21 cellular contexts compared by ENCODE assay signal in genomic region chr9:122252796-122253195, GRCh38. TPM values are rescaled to one million over a fixed set of nuclear protein-coding genes. Genes with fewer than 3 reads are reported as not detected.
DNase-seq lines count a peak whose midpoint lies in the region; ATAC-seq, FAIRE-seq and TF ChIP-seq lines count a peak whose summit lies in the region.
"Had no signal": no experiment of that assay in that cellular context is flagged by ENCODE, and none has a peak within 500 bp of the region (broad histone marks: within the 10 kb centered on the region; RNA-seq: fewer than 3 reads in every experiment).

No MANE protein-coding gene starts in this region.

- no peaks in the 10 kb centered on the region for H3K9me3 ChIP-seq in spleen
- no peaks in the 10 kb centered on the region for H3K9me3 ChIP-seq in Karpas-422 (ENCODE audit: low read length)
- H3K9me3 ChIP-seq: mucosa of descending colon, stomach had no signal

- H3K4me2 ChIP-seq in Karpas-422 (ENCODE audit: low read depth, low read length, poor library complexity, severe bottlenecking), result no peak overlapping the region
- H3K4me2 ChIP-seq: neural progenitor cell had no signal

- H3K36me3 ChIP-seq in spleen (peaks cover 3 to 100% (median 56%) of the 10 kb centered on the region in 6 donors), Karpas-422 (ENCODE audit: insufficient read depth, low read length) (peaks cover 50% of the 10 kb centered on the region)

- H3K27me3 ChIP-seq in spleen (replicated peaks in 1 of 7), result no peaks in the 10 kb centered on the region
- no peaks in the 10 kb centered on the region for H3K27me3 ChIP-seq in Karpas-422 (ENCODE audit: low read length)
- H3K27me3 ChIP-seq: neural progenitor cell, stomach had no signal

- FAIRE-seq in urothelium cell line (lab: Jason Lieb, UNC), result no peak

- H3K27ac Mint-ChIP-seq in activated T-cell treated with anti-CD3 and anti-CD28 coated beads, Interleukin-2, amount 50 U/mL, for 72 hours, result peak overlapping the region; percentile 50
- H3K27ac Mint-ChIP-seq: activated naive CD8-positive, alpha-beta T cell treated with anti-CD3 and anti-CD28 coated beads, Interleukin-2, amount 10 ng/mL, durations not matched to agents 7 days and 5 days; activated T-helper 17 cell treated with anti-CD3 and anti-CD28 coated beads, Interleukin-2, amount 50 U/mL, for 72 hours; neural progenitor cell; progenitor cell of endocrine pancreas had no signal

- peaks cover 0 to 13% of the 10 kb centered on the region in 2 donors for H3K36me3 Mint-ChIP-seq in activated T-cell treated with anti-CD3 and anti-CD28 coated beads, Interleukin-2, amount 50 U/mL, for 72 hours (ENCODE audit: insufficient read depth in 2 of 2)

- TF ChIP-seq CTCF in spleen (IDR thresholded peaks at IDR 0.05 in 8 of 11, conservative IDR thresholded peaks at IDR 0.05 in 3 of 11) (no peak), RWPE1 (conservative IDR thresholded peaks at IDR 0.05; ENCODE audit: low read depth) (no peak)

- intact Hi-C loops in left cardiac atrium (cut with DNase I), result loop anchor here in 1 of 2 donors (10.0 kb wide), 1 partner anchor 128 kb away; no protein-coding TSS in a partner anchor
- intact Hi-C loops in spleen (cut with DNase I; ENCODE audit: low total_unique reads), result no loop called here

- no peaks in the 10 kb centered on the region for H3K9me2 ChIP-seq in Karpas-422 (replicated peaks; ENCODE audit: insufficient read depth, low read length)

- H2AFZ ChIP-seq in Karpas-422 (ENCODE audit: low read length), result no peak overlapping the region
- H2AFZ ChIP-seq: neural progenitor cell had no signal

- no peaks in the 10 kb centered on the region for H3K4me1 Mint-ChIP-seq in activated T-cell treated with anti-CD3 and anti-CD28 coated beads, Interleukin-2, amount 50 U/mL, for 72 hours (ENCODE audit: low read depth)
- H3K4me1 Mint-ChIP-seq: neural progenitor cell had no signal

- 0 out of 2 replicates have a peak, but pooled peaks cover 3% of the 10 kb centered on the region for H4K20me1 ChIP-seq in Karpas-422 (ENCODE audit: insufficient read depth, low read depth, low read length)

- no peaks in the 10 kb centered on the region for H3K9me3 Mint-ChIP-seq in activated T-cell treated with anti-CD3 and anti-CD28 coated beads, Interleukin-2, amount 50 U/mL, for 72 hours
- H3K9me3 Mint-ChIP-seq: activated naive CD8-positive, alpha-beta T cell treated with anti-CD3 and anti-CD28 coated beads, Interleukin-2, amount 10 ng/mL, durations not matched to agents 7 days and 5 days; activated T-helper 17 cell treated with anti-CD3 and anti-CD28 coated beads, Interleukin-2, amount 50 U/mL, for 72 hours; neural progenitor cell had no signal

- peaks cover 59% of the 10 kb centered on the region for H3K79me2 ChIP-seq in Karpas-422 (ENCODE audit: low read length)

- no peaks in the 10 kb centered on the region for H3K27me3 Mint-ChIP-seq in activated T-cell treated with anti-CD3 and anti-CD28 coated beads, Interleukin-2, amount 50 U/mL, for 72 hours (ENCODE audit: low read depth)
- H3K27me3 Mint-ChIP-seq: activated naive CD8-positive, alpha-beta T cell treated with anti-CD3 and anti-CD28 coated beads, Interleukin-2, amount 10 ng/mL, durations not matched to agents 7 days and 5 days; activated T-helper 17 cell treated with anti-CD3 and anti-CD28 coated beads, Interleukin-2, amount 50 U/mL, for 72 hours; progenitor cell of endocrine pancreas had no signal

- no peak for TF ChIP-seq POLR2A in spleen (IDR thresholded peaks at IDR 0.05)

- no peak overlapping the region for H3K4me3 Mint-ChIP-seq in activated T-cell treated with anti-CD3 and anti-CD28 coated beads, Interleukin-2, amount 50 U/mL, for 72 hours
- H3K4me3 Mint-ChIP-seq: activated naive CD8-positive, alpha-beta T cell treated with anti-CD3 and anti-CD28 coated beads, Interleukin-2, amount 10 ng/mL, durations not matched to agents 7 days and 5 days; activated T-helper 17 cell treated with anti-CD3 and anti-CD28 coated beads, Interleukin-2, amount 50 U/mL, for 72 hours; neural progenitor cell had no signal

- no peak overlapping the region for H3K4me3 ChIP-seq in spleen
- no peak overlapping the region for H3K4me3 ChIP-seq in Karpas-422 (ENCODE audit: low read length)
- H3K4me3 ChIP-seq: mucosa of descending colon, neural progenitor cell, stomach had no signal

- H3K27ac ChIP-seq in cingulate gyrus (ENCODE audit: low read depth, low read length), result peak overlapping the region; percentile 6
- H3K27ac ChIP-seq in spleen, result peak overlapping the region; percentile 50 to 82 (median 70)
- H3K27ac ChIP-seq in Karpas-422 (ENCODE audit: low read length), result no peak overlapping the region
- no peak overlapping the region for H3K27ac ChIP-seq in RWPE1
- H3K27ac ChIP-seq: neural progenitor cell had no signal

- ATAC-seq in activated T-cell treated with anti-CD3 and anti-CD28 coated beads, Interleukin-2, amount 50 U/mL, for 72 hours (replicated peaks in 1 of 2), result no peak
- peak; percentile 50 to 53 for ATAC-seq in left cardiac atrium
- ATAC-seq: activated T-helper 17 cell treated with anti-CD3 and anti-CD28 coated beads, Interleukin-2, amount 50 U/mL, for 72 hours; left lobe of liver; mucosa of descending colon had no signal

- WGBS in spleen, 5 donors, result 68 to 81% (median 73%) methylated on average over 5 of the region's 5 CpGs

- POLR2A ChIA-PET in RWPE1 (lab: Yijun Ruan, JAX; ENCODE audit: low non-redundant PET), result no interaction called here

- CTCF ChIA-PET in RWPE1 (lab: Yijun Ruan, JAX), result no interaction called here

- no peak overlapping the region for H3K9ac ChIP-seq in Karpas-422 (ENCODE audit: low read length)
- H3K9ac ChIP-seq: neural progenitor cell had no signal

- no peak for DNase-seq in activated T-cell treated with anti-CD3 and anti-CD28 coated beads, Interleukin-2, amount 50 U/mL, for 72 hours
- DNase-seq in activated T-cell treated with anti-CD3 and anti-CD28 coated beads for 4 hours, result no peak
- DNase-seq in left cardiac atrium, result no peak
- no peak for DNase-seq in spleen
- DNase-seq in urothelium cell line (ENCODE audit: low spot score), result no peak
- DNase-seq in Karpas-422, result no peak
- no peak for DNase-seq in RWPE1 (ENCODE audit: low spot score)
- DNase-seq: activated naive CD8-positive, alpha-beta T cell treated with anti-CD3 and anti-CD28 coated beads, Interleukin-2, amount 10 ng/mL, durations not matched to agents 7 days and 5 days; COR-L47; cortex of kidney; mucosa of descending colon; NCI-H2081 treated with DMSO at 0.1 percent for 48 hours; NCI-H510A treated with DMSO at 0.1 percent for 48 hours; stimulated activated CD4-positive, alpha-beta T cell treated with anti-CD3 and anti-CD28 coated beads, Interleukin-4, amount 100 ng/mL, for 24 hours; stomach; SW 1271 had no signal

- H3K4me1 ChIP-seq in spleen (peaks cover 0 to 35% (median 5%) of the 10 kb centered on the region in 6 donors), Karpas-422 (ENCODE audit: low read length) (peaks cover 9% of the 10 kb centered on the region)
- H3K4me1 ChIP-seq: neural progenitor cell had no signal

RNA-seq across cellular contexts. Expression of gene RBM18, which starts 11.8 kb away (rescaled TPM):
- total RNA-seq in activated T-cell treated with anti-CD3 and anti-CD28 coated beads, Interleukin-2, amount 50 U/mL, for 72 hours, result 10 to 100 TPM; 30.0 to 35.8 TPM
- total RNA-seq in left cardiac atrium (10 to 100 TPM; 30.3 to 32.5 TPM), spleen (10 to 100 TPM; 10.0 to 21.5 (median 18.1) TPM)
- polyA plus RNA-seq in spleen, result 1 to 10 TPM; 4.2 to 7.5 (median 6.8) TPM
- 8.5 and 14.5 TPM in 2 replicates for total RNA-seq in Karpas-422 (2014; rRNA removed; shearing (Covaris generic); ENCODE audit: low replicate concordance)

RNA-seq across cellular contexts. Expression of gene MRRF, which starts 11.9 kb away (rescaled TPM):
- total RNA-seq in activated T-cell treated with anti-CD3 and anti-CD28 coated beads, Interleukin-2, amount 50 U/mL, for 72 hours, result 10 to 100 TPM; 42.6 to 47.7 TPM
- 10 to 100 TPM; 32.1 to 32.9 TPM for total RNA-seq in left cardiac atrium
- 10 to 100 TPM; 30.9 to 44.8 (median 39.7) TPM for total RNA-seq in spleen
- polyA plus RNA-seq in spleen, result 10 to 100 TPM; 23.1 to 29.6 (median 24.7) TPM
- total RNA-seq in Karpas-422 (2014; rRNA removed; shearing (Covaris generic); ENCODE audit: low replicate concordance), result 36.3 and 67.3 TPM in 2 replicates

RNA-seq across cellular contexts. Expression of gene LHX6, which starts 24.0 kb away (rescaled TPM):
- under 1 TPM in 1 of 2 donors, not detected in 1; 0.29 TPM for total RNA-seq in activated T-cell treated with anti-CD3 and anti-CD28 coated beads, Interleukin-2, amount 50 U/mL, for 72 hours
- total RNA-seq in left cardiac atrium (10 to 100 TPM in 1 of 2 donors, 1 to 10 TPM in 1; 6.1 to 11.3 TPM), spleen (1 to 10 TPM in 1 of 7 donors, under 1 TPM in 3, not detected in 3; 0.40 to 1.3 (median 0.46) TPM)
- under 1 TPM; 0.04 to 0.12 (median 0.10) TPM for polyA plus RNA-seq in spleen
- not detected in 2 replicates for total RNA-seq in Karpas-422 (2014; rRNA removed; shearing (Covaris generic); ENCODE audit: low replicate concordance)
- total RNA-seq: activated naive CD8-positive, alpha-beta T cell treated with anti-CD3 and anti-CD28 coated beads, Interleukin-2, amount 10 ng/mL, durations not matched to agents 7 days and 5 days; activated T-helper 17 cell treated with anti-CD3 and anti-CD28 coated beads, Interleukin-2, amount 50 U/mL, for 72 hours had no signal

Comparison
In these comparisons a context has a peak if more than half of its experiments do, and no peak if none do; other contexts are left out.
1. ATAC-seq: peak in left cardiac atrium (2 of 2); none in activated T-cell treated with anti-CD3 and anti-CD28 coated beads, Interleukin-2, amount 50 U/mL, for 72 hours (0 of 2).
2. H3K27ac ChIP-seq: peak in cingulate gyrus (single experiment) and spleen (8 of 8); none in Karpas-422 (single experiment) and RWPE1 (single experiment).